In the genomic region with DNA sequence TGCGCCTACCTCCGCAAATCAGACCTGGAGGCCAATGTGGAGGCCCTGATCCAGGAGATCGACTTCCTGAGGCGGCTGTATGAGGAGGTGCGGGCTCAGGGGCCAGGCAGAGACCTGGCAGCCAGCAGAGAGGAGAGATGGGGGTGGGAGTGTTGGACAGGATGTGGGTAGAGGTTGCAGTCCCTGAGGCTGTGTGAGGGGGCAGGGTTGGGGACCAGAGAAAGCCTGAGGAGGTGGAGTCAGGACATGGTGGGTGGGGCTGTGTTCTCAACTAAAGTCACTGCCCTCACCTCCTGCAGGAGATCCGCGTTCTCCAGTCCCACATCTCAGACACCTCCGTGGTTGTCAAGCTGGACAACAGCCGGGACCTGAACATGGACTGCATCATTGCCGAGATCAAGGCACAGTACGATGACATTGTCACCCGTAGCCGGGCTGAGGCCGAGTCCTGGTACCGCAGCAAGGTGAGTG, we compare ENCODE assay signal across 11 cellular contexts. TPM values are rescaled to one million over a fixed set of nuclear protein-coding genes. Genes with fewer than 3 reads are reported as not detected.
DNase-seq lines count a peak whose midpoint lies in the region; ATAC-seq lines count a peak whose summit lies in the region.
"Not testable (repeated sequence)": the region's sequence is repeated elsewhere in the genome, so short reads cannot be mapped to it uniquely, and the experiment has no call there.
"Had no signal": no experiment of that assay in that cellular context is flagged by ENCODE, and none has a peak within 500 bp of the region (broad histone marks: within the 10 kb centered on the region; RNA-seq: fewer than 3 reads in every experiment).

No MANE protein-coding gene starts in this region.

- CTCF ChIA-PET in activated CD8-positive, alpha-beta memory T cell treated with anti-CD3 and anti-CD28 coated beads, Interleukin-2, amount 10 ng/mL, durations not matched to agents 7 days and 5 days (lab: Charles Lee) = not testable (repeated sequence)

- peaks cover 23% of the 10 kb centered on the region for H3K4me1 Mint-ChIP-seq in activated CD8-positive, alpha-beta memory T cell treated with anti-CD3 and anti-CD28 coated beads, Interleukin-2, amount 10 ng/mL, durations not matched to agents 7 days and 5 days

- H3K27me3 Mint-ChIP-seq in activated CD8-positive, alpha-beta memory T cell treated with anti-CD3 and anti-CD28 coated beads, Interleukin-2, amount 10 ng/mL, durations not matched to agents 7 days and 5 days = peaks cover 50% of the 10 kb centered on the region

- not testable (repeated sequence) for H3K36me3 Mint-ChIP-seq in activated CD8-positive, alpha-beta memory T cell treated with anti-CD3 and anti-CD28 coated beads, Interleukin-2, amount 10 ng/mL, durations not matched to agents 7 days and 5 days

- ATAC-seq in GM18511 (IDR thresholded peaks at IDR 0.05; ENCODE audit: unreplicated experiment) = peak; percentile 94
- ATAC-seq in GM19467 (IDR thresholded peaks at IDR 0.05; ENCODE audit: unreplicated experiment) = peak; percentile 94
- ATAC-seq in HG02678 (IDR thresholded peaks at IDR 0.05; ENCODE audit: unreplicated experiment) = peak; percentile 91
- ATAC-seq in HG03280 (IDR thresholded peaks at IDR 0.05; ENCODE audit: unreplicated experiment) = peak; percentile 65
- peak; percentile 74 for ATAC-seq in activated CD8-positive, alpha-beta memory T cell treated with anti-CD3 and anti-CD28 coated beads, Interleukin-2, amount 10 ng/mL, durations not matched to agents 7 days and 5 days

- DNase-seq in NOMO-1 treated with dmso at 0.1 percent for 144 hours (lab: John Stamatoyannopoulos, UW; ENCODE audit: unreplicated experiment) (peak; percentile 20), mesenteric fat pad (ENCODE audit: low spot score) (peak; percentile 73)
- peak; percentile 69 for DNase-seq in activated CD8-positive, alpha-beta memory T cell treated with anti-CD3 and anti-CD28 coated beads, Interleukin-2, amount 10 ng/mL, durations not matched to agents 7 days and 5 days

- not testable (repeated sequence) for H3K4me3 Mint-ChIP-seq in activated CD8-positive, alpha-beta memory T cell treated with anti-CD3 and anti-CD28 coated beads, Interleukin-2, amount 10 ng/mL, durations not matched to agents 7 days and 5 days

- not testable (repeated sequence) for H3K9me3 Mint-ChIP-seq in activated CD8-positive, alpha-beta memory T cell treated with anti-CD3 and anti-CD28 coated beads, Interleukin-2, amount 10 ng/mL, durations not matched to agents 7 days and 5 days (ENCODE audit: low read depth)

- H3K27ac Mint-ChIP-seq in activated CD8-positive, alpha-beta memory T cell treated with anti-CD3 and anti-CD28 coated beads, Interleukin-2, amount 10 ng/mL, durations not matched to agents 7 days and 5 days = not testable (repeated sequence)

RNA-seq across cellular contexts. Expression of gene KRT81, which starts 13.6 kb away (rescaled TPM):
- under 1 TPM in 1 of 2 experiments, not detected in 1; 0.30 TPM for total RNA-seq in activated CD8-positive, alpha-beta memory T cell treated with anti-CD3 and anti-CD28 coated beads, Interleukin-2, amount 10 ng/mL, durations not matched to agents 7 days and 5 days
- not detected for total RNA-seq in mesenteric fat pad
- total RNA-seq: CD4-positive, alpha-beta T cell; lung microvascular endothelial cell had no signal

RNA-seq across cellular contexts. Expression of gene KRT83, which starts 16.2 kb away (rescaled TPM):
- total RNA-seq in activated CD8-positive, alpha-beta memory T cell treated with anti-CD3 and anti-CD28 coated beads, Interleukin-2, amount 10 ng/mL, durations not matched to agents 7 days and 5 days = not detected
- not detected for total RNA-seq in mesenteric fat pad
- total RNA-seq: bronchial epithelial cell; CD4-positive, alpha-beta T cell; lung microvascular endothelial cell; T-helper 2 cell treated with Interferon-gamma antibody and Interleukin-4, amounts not matched to agents 100 ng/mL and 5 ng/mL, for 36 hours had no signal

RNA-seq across cellular contexts. Expression of gene KRT86, which starts 30.5 kb away (rescaled TPM):
- total RNA-seq in activated CD8-positive, alpha-beta memory T cell treated with anti-CD3 and anti-CD28 coated beads, Interleukin-2, amount 10 ng/mL, durations not matched to agents 7 days and 5 days = 1 to 10 TPM in 1 of 2 experiments, under 1 TPM in 1; 0.18 to 1.2 TPM
- total RNA-seq in mesenteric fat pad = not detected
- total RNA-seq: CD4-positive, alpha-beta T cell; lung microvascular endothelial cell had no signal

Comparison
In these comparisons a context has a peak if more than half of its experiments do, and no peak if none do; other contexts are left out.
1. Peak in every context shown above with its lines: DNase-seq and ATAC-seq.
2. DNase-seq: peak in every context shown above with its lines; median percentile 73 in mesenteric fat pad; 69 in activated CD8-positive, alpha-beta memory T cell treated with anti-CD3 and anti-CD28 coated beads, Interleukin-2, amount 10 ng/mL, durations not matched to agents 7 days and 5 days; 20 in NOMO-1 treated with dmso at 0.1 percent for 144 hours.